In genomic region chr7:73565675-73566342, GRCh38 we compare ENCODE assay signal across 11 cellular contexts. TPM values are rescaled to one million over a fixed set of nuclear protein-coding genes. Genes with fewer than 3 reads are reported as not detected.
A peak's percentile ranks its signal among the peaks of the same experiment; 100 is the strongest.
DNase-seq lines count a peak whose midpoint lies in the region; ATAC-seq and TF ChIP-seq lines count a peak whose summit lies in the region.
"Had no signal": no experiment of that assay in that cellular context is flagged by ENCODE, and none has a peak within 500 bp of the region (broad histone marks: within the 10 kb centered on the region; RNA-seq: fewer than 3 reads in every experiment).

No MANE protein-coding gene starts in this region.

- no peaks in the 10 kb centered on the region for H3K27me3 Mint-ChIP-seq in CD4-positive, alpha-beta T cell
- H3K27me3 Mint-ChIP-seq in activated naive CD8-positive, alpha-beta T cell treated with anti-CD3 and anti-CD28 coated beads, Interleukin-2, amount 50 U/mL, for 24 hours, result no peaks in the 10 kb centered on the region

- H3K9me3 Mint-ChIP-seq in CD4-positive, alpha-beta T cell, result no peaks in the 10 kb centered on the region
- no peaks in the 10 kb centered on the region for H3K9me3 Mint-ChIP-seq in activated naive CD8-positive, alpha-beta T cell treated with anti-CD3 and anti-CD28 coated beads, Interleukin-2, amount 50 U/mL, for 24 hours

- H3K14ac ChIP-seq in neuronal stem cell (ENCODE audit: low read length), result no peak overlapping the region

- no peaks in the 10 kb centered on the region for H3K79me1 ChIP-seq in neuronal stem cell (ENCODE audit: low read depth, low read length)

- WGBS in neuronal stem cell (ENCODE audit: extremely low coverage in 2 of 2, insufficient read length in 2 of 2, insufficient replicate concordance in 1 of 2), 2 donors, result no CpG with 5 or more reads among the region's 7 CpGs

- H3K9me2 ChIP-seq in Karpas-422 (replicated peaks; ENCODE audit: insufficient read depth, low read length), result no peaks in the 10 kb centered on the region

- H3K36me3 ChIP-seq in Karpas-422 (ENCODE audit: insufficient read depth, low read length) (no peaks in the 10 kb centered on the region), mucosa of descending colon (ENCODE audit: low read depth) (peaks cover 8% of the 10 kb centered on the region), neuronal stem cell (replicated peaks in 1 of 2; ENCODE audit: control insufficient read depth in 2 of 2, insufficient read depth in 2 of 2, low read length in 2 of 2) (peaks cover 10 to 20% of the 10 kb centered on the region in 2 donors)

- H2BK120ac ChIP-seq in neuronal stem cell (ENCODE audit: low read depth, low read length), result no peak overlapping the region

- no peaks in the 10 kb centered on the region for H4K20me1 ChIP-seq in Karpas-422 (ENCODE audit: insufficient read depth, low read depth, low read length)

- H3K79me2 ChIP-seq in Karpas-422 (ENCODE audit: low read length), result no peaks in the 10 kb centered on the region

- peak overlapping the region; percentile 12 for H3K27ac Mint-ChIP-seq in CD4-positive, alpha-beta T cell
- H3K27ac Mint-ChIP-seq in activated naive CD8-positive, alpha-beta T cell treated with anti-CD3 and anti-CD28 coated beads, Interleukin-2, amount 50 U/mL, for 24 hours, result no peak overlapping the region

- H3K4me3 ChIP-seq in Karpas-422 (ENCODE audit: low read length) (0 out of 2 replicates have a peak overlapping the region, but pooled peaks have one; percentile 6), mucosa of descending colon (no peak overlapping the region), neuronal stem cell (ENCODE audit: low read length in 2 of 2) (no peak overlapping the region)

- H3K9me3 ChIP-seq in CD4-positive, alpha-beta T cell (ENCODE audit: control insufficient read depth, low read length), result no peaks in the 10 kb centered on the region
- H3K9me3 ChIP-seq in Karpas-422 (ENCODE audit: low read length) (no peaks in the 10 kb centered on the region), mucosa of descending colon (no peaks in the 10 kb centered on the region), neuronal stem cell (replicated peaks in 1 of 2; ENCODE audit: control insufficient read depth in 2 of 2, insufficient read depth in 1 of 2, low read depth in 1 of 2, low read length in 2 of 2) (peaks cover 0 to 2% of the 10 kb centered on the region in 2 donors)

- no peak overlapping the region for H2AFZ ChIP-seq in Karpas-422 (ENCODE audit: low read length)
- H2AFZ ChIP-seq in neuronal stem cell (ENCODE audit: low read length), result no peak overlapping the region

- no peak overlapping the region for H4K91ac ChIP-seq in neuronal stem cell (ENCODE audit: low read depth, low read length, poor library complexity)

- no peak overlapping the region for H4K8ac ChIP-seq in neuronal stem cell (ENCODE audit: low read depth, low read length)

- H3K9ac ChIP-seq in Karpas-422 (ENCODE audit: low read length), result no peak overlapping the region
- no peak overlapping the region for H3K9ac ChIP-seq in neuronal stem cell (ENCODE audit: low read depth, low read length, poor library complexity)

- H3K36me3 Mint-ChIP-seq in CD4-positive, alpha-beta T cell (ENCODE audit: low read depth), result peaks cover 24% of the 10 kb centered on the region
- H3K36me3 Mint-ChIP-seq in activated naive CD8-positive, alpha-beta T cell treated with anti-CD3 and anti-CD28 coated beads, Interleukin-2, amount 50 U/mL, for 24 hours (ENCODE audit: low read depth), result peaks cover 14% of the 10 kb centered on the region

- CTCF ChIA-PET in CD4-positive, alpha-beta T cell (lab: Charles Lee), result interaction anchor here (0.5 to 1.4 kb wide), 4 partner anchors 16 to 168 kb away, joined by 3 read pairs; partner anchors contain the start of gene BAZ1B

- H2BK15ac ChIP-seq in neuronal stem cell (ENCODE audit: low read length), result no peak overlapping the region

- TF ChIP-seq CTCF in CD4-positive, alpha-beta T cell (IDR thresholded peaks at IDR 0.05), result no peak
- TF ChIP-seq CTCF in mucosa of descending colon (IDR thresholded peaks at IDR 0.05), result no peak

- no peak overlapping the region for H3K18ac ChIP-seq in neuronal stem cell (ENCODE audit: low read length)

- no peak overlapping the region for H2BK5ac ChIP-seq in neuronal stem cell (ENCODE audit: low read length)

- ATAC-seq in CD4-positive, alpha-beta T cell (ENCODE audit: poor library complexity), result no peak
- no peak for ATAC-seq in activated naive CD8-positive, alpha-beta T cell treated with anti-CD3 and anti-CD28 coated beads, Interleukin-2, amount 50 U/mL, for 24 hours
- ATAC-seq in mucosa of descending colon, result peak; percentile 64
- no peak for ATAC-seq in esophagus mucosa
- ATAC-seq in HG03095 (IDR thresholded peaks at IDR 0.05; ENCODE audit: unreplicated experiment), result no peak
- ATAC-seq: sciatic nerve had no signal

- H3K23ac ChIP-seq in neuronal stem cell (ENCODE audit: low read depth, low read length, poor library complexity), result no peak overlapping the region

- intact Hi-C loops in CD4-positive, alpha-beta T cell (cut with DNase I, micrococcal nuclease), result no loop called here
- intact Hi-C loops in mucosa of descending colon (cut with DNase I, micrococcal nuclease), result no loop called here

- no peak overlapping the region for H3K27ac ChIP-seq in CD4-positive, alpha-beta T cell (ENCODE audit: low read depth, low read length)
- H3K27ac ChIP-seq in Karpas-422 (ENCODE audit: low read length) (no peak overlapping the region), neuronal stem cell (replicated peaks; ENCODE audit: low read length) (no peak overlapping the region)
- H3K27ac ChIP-seq: dorsolateral prefrontal cortex had no signal

- DNase-seq in CD4-positive, alpha-beta T cell, result no peak
- DNase-seq in Karpas-422, result no peak
- no peak for DNase-seq in activated naive CD8-positive, alpha-beta T cell treated with anti-CD3 and anti-CD28 coated beads, Interleukin-2, amount 50 U/mL, for 24 hours
- DNase-seq in mucosa of descending colon, result no peak
- DNase-seq in neuronal stem cell (ENCODE audit: low spot score), result no peak
- DNase-seq in nucleus accumbens (lab: John Stamatoyannopoulos, UW), result no peak
- DNase-seq: DND-41 had no signal

- H3K4me1 ChIP-seq in Karpas-422 (ENCODE audit: low read length) (peaks cover 10% of the 10 kb centered on the region), mucosa of descending colon (ENCODE audit: low read depth) (peaks cover 2% of the 10 kb centered on the region), neuronal stem cell (ENCODE audit: control insufficient read depth in 2 of 2, insufficient read depth in 1 of 2, low read depth in 1 of 2, low read length in 2 of 2) (no peaks in the 10 kb centered on the region)

- POLR2A ChIA-PET in CD4-positive, alpha-beta T cell (lab: Charles Lee), result interaction anchor here (1.1 to 3.3 kb wide), 5 partner anchors 9 to 45 kb away, joined by 3 to 14 read pairs (median 6); partner anchors contain the start of genes BAZ1B, BCL7B and TBL2

- no peak overlapping the region for H2BK12ac ChIP-seq in neuronal stem cell (ENCODE audit: low read length)

- H3K4ac ChIP-seq in neuronal stem cell (ENCODE audit: low read length), result no peak overlapping the region

- H3K4me1 Mint-ChIP-seq in CD4-positive, alpha-beta T cell (ENCODE audit: low read depth), result peaks cover 34% of the 10 kb centered on the region
- H3K4me1 Mint-ChIP-seq in activated naive CD8-positive, alpha-beta T cell treated with anti-CD3 and anti-CD28 coated beads, Interleukin-2, amount 50 U/mL, for 24 hours, result peaks cover 21% of the 10 kb centered on the region

- no peak overlapping the region for H3K4me2 ChIP-seq in Karpas-422 (ENCODE audit: low read depth, low read length, poor library complexity, severe bottlenecking)
- H3K4me2 ChIP-seq in neuronal stem cell (ENCODE audit: insufficient read depth, low read length, poor library complexity, severe bottlenecking), result no peak overlapping the region

- no peaks in the 10 kb centered on the region for H3K27me3 ChIP-seq in CD4-positive, alpha-beta T cell (ENCODE audit: control insufficient read depth, insufficient read depth, low read length)
- H3K27me3 ChIP-seq in Karpas-422 (ENCODE audit: low read length) (no peaks in the 10 kb centered on the region), neuronal stem cell (ENCODE audit: control insufficient read depth in 3 of 3, insufficient read depth in 3 of 3, low read depth in 1 of 3, low read length in 3 of 3) (no peaks in the 10 kb centered on the region)
- H3K27me3 ChIP-seq: dorsolateral prefrontal cortex had no signal

- no peak overlapping the region for H2AK5ac ChIP-seq in neuronal stem cell (ENCODE audit: low read depth, low read length)

- H3K4me3 Mint-ChIP-seq in CD4-positive, alpha-beta T cell, result peak overlapping the region; percentile 82
- peak overlapping the region; percentile 66 for H3K4me3 Mint-ChIP-seq in activated naive CD8-positive, alpha-beta T cell treated with anti-CD3 and anti-CD28 coated beads, Interleukin-2, amount 50 U/mL, for 24 hours

RNA-seq across cellular contexts. Expression of gene BCL7B, which starts 8.3 kb away (rescaled TPM):
- total RNA-seq in CD4-positive, alpha-beta T cell, result 100 to 1,000 TPM; 102 TPM
- 37.2 and 50.9 TPM in 2 replicates for total RNA-seq in Karpas-422 (2014; rRNA removed; shearing (Covaris generic); ENCODE audit: low replicate concordance)
- total RNA-seq in mucosa of descending colon, result 100 to 1,000 TPM in 1 of 3 donors, 10 to 100 TPM in 2; 59.3 to 112 (median 62.0) TPM
- 34.8 TPM for total RNA-seq in esophagus mucosa
- polyA plus RNA-seq in neuronal stem cell (2013, experiment 1 of 2), result 49.2 TPM
- polyA plus RNA-seq in neuronal stem cell (2013, experiment 2 of 2), result 49.9 TPM

RNA-seq across cellular contexts. Expression of gene TBL2, which starts 12.6 kb away (rescaled TPM):
- 10 to 100 TPM; 25.2 to 27.2 TPM for total RNA-seq in CD4-positive, alpha-beta T cell
- 27.5 and 43.4 TPM in 2 replicates for total RNA-seq in Karpas-422 (2014; rRNA removed; shearing (Covaris generic); ENCODE audit: low replicate concordance)
- total RNA-seq in mucosa of descending colon (10 to 100 TPM; 25.4 to 42.4 (median 31.1) TPM), esophagus mucosa (19.2 TPM)
- 26.1 TPM for polyA plus RNA-seq in neuronal stem cell (2013, experiment 1 of 2)
- 23.8 TPM for polyA plus RNA-seq in neuronal stem cell (2013, experiment 2 of 2)

RNA-seq across cellular contexts. Expression of gene BAZ1B, which starts 43.7 kb away (rescaled TPM):
- 10 to 100 TPM; 32.8 to 35.5 TPM for total RNA-seq in CD4-positive, alpha-beta T cell
- total RNA-seq in Karpas-422 (2014; rRNA removed; shearing (Covaris generic); ENCODE audit: low replicate concordance), result 49.0 and 51.2 TPM in 2 replicates
- total RNA-seq in mucosa of descending colon, result 10 to 100 TPM; 37.4 to 76.0 (median 41.4) TPM
- 22.3 TPM for total RNA-seq in esophagus mucosa
- polyA plus RNA-seq in neuronal stem cell (2013, experiment 1 of 2), result 47.6 TPM
- polyA plus RNA-seq in neuronal stem cell (2013, experiment 2 of 2), result 47.3 TPM

RNA-seq across cellular contexts. Expression of gene MLXIPL, which starts 58.5 kb away (rescaled TPM):
- not detected for total RNA-seq in CD4-positive, alpha-beta T cell
- not detected in 2 replicates for total RNA-seq in Karpas-422 (2014; rRNA removed; shearing (Covaris generic); ENCODE audit: low replicate concordance)
- total RNA-seq in mucosa of descending colon, result 10 to 100 TPM; 13.3 to 18.0 (median 15.1) TPM
- 0.52 TPM for total RNA-seq in esophagus mucosa
- 2.3 TPM for polyA plus RNA-seq in neuronal stem cell (2013, experiment 1 of 2)
- polyA plus RNA-seq in neuronal stem cell (2013, experiment 2 of 2), result 3.2 TPM
